ENCODE assay signal across 1 cellular context in genomic region chr14:61695695-61696527, GRCh38.
TF ChIP-seq lines count a peak whose summit lies in the region.

No MANE protein-coding gene starts in this region.

TF ChIP-seq in HepG2, 621 proteins besides CTCF, POLR2A, EP300 and RAD21 (continued from another document and continues in another):
- TF ChIP-seq IKZF5 (CRISPR knock-in tag; IDR thresholded peaks at IDR 0.05) (no peak), AHDC1 (CRISPR knock-in tag; IDR thresholded peaks at IDR 0.05; ENCODE audit: borderline replicate concordance) (0 out of 2 replicates have a peak, but pooled peaks have one; percentile 29), ZBTB34 (CRISPR knock-in tag; IDR thresholded peaks at IDR 0.05) (no peak), THYN1 (CRISPR knock-in tag; IDR thresholded peaks at IDR 0.05; ENCODE audit: borderline replicate concordance, low read depth) (no peak), DR1 (CRISPR knock-in tag; IDR thresholded peaks at IDR 0.05) (0 out of 2 replicates have a peak, but pooled peaks have one; percentile 12), ZSCAN22 (CRISPR knock-in tag; IDR thresholded peaks at IDR 0.05) (no peak), ZNF274 (CRISPR knock-in tag; IDR thresholded peaks at IDR 0.05) (0 out of 2 replicates have a peak, but pooled peaks have one; percentile 45), DMTF1 (CRISPR knock-in tag; IDR thresholded peaks at IDR 0.05) (no peak), YY1 (IDR thresholded peaks at IDR 0.05; ENCODE audit: insufficient read depth, insufficient replicate concordance, low read depth, low read length) (peak; percentile 88), ZNF646 (CRISPR knock-in tag; IDR thresholded peaks at IDR 0.05) (no peak), ZNF264 (CRISPR knock-in tag; IDR thresholded peaks at IDR 0.05) (peak; percentile 60), PHF20 (CRISPR knock-in tag; IDR thresholded peaks at IDR 0.05) (peak; percentile 4; the same call in 1 of the 2 replicates), ZGPAT (CRISPR knock-in tag; IDR thresholded peaks at IDR 0.05) (no peak; the same call in 1 of the 2 replicates), HOXA3 (CRISPR knock-in tag; IDR thresholded peaks at IDR 0.05) (peak; percentile 51; the same call in 1 of the 2 replicates), ZFP91 (CRISPR knock-in tag; IDR thresholded peaks at IDR 0.05; ENCODE audit: borderline replicate concordance) (0 out of 2 replicates have a peak, but pooled peaks have one; percentile 6), KLF12 (CRISPR knock-in tag; IDR thresholded peaks at IDR 0.05; ENCODE audit: borderline replicate concordance) (peak; percentile 50; the same call in 1 of the 2 replicates), ISX (CRISPR knock-in tag; conservative IDR thresholded peaks at IDR 0.05) (0 out of 2 replicates have a peak, but pooled peaks have one; percentile 46), NCOA5 (CRISPR knock-in tag; IDR thresholded peaks at IDR 0.05) (no peak), ARID4A (CRISPR knock-in tag; IDR thresholded peaks at IDR 0.05; ENCODE audit: borderline replicate concordance) (peak; percentile 31; the same call in 1 of the 2 replicates), ZNF530 (CRISPR knock-in tag; IDR thresholded peaks at IDR 0.05; ENCODE audit: low read depth) (no peak), ZNF589 (CRISPR knock-in tag; conservative IDR thresholded peaks at IDR 0.05) (0 out of 2 replicates have a peak, but pooled peaks have one; percentile 21), ONECUT2 (CRISPR knock-in tag; IDR thresholded peaks at IDR 0.05) (0 out of 2 replicates have a peak, but pooled peaks have one; percentile 22), ZNF761 (CRISPR knock-in tag; conservative IDR thresholded peaks at IDR 0.05) (0 out of 2 replicates have a peak, but pooled peaks have one; percentile 46), PPARG (CRISPR knock-in tag; conservative IDR thresholded peaks at IDR 0.05) (no peak)
